ENCODE assay signal across 17 cellular contexts in genomic region chr4:159096434-159096833, GRCh38. TPM values are rescaled to one million over a fixed set of nuclear protein-coding genes. Genes with fewer than 3 reads are reported as not detected.
DNase-seq lines count a peak whose midpoint lies in the region; ATAC-seq and TF ChIP-seq lines count a peak whose summit lies in the region.
"Had no signal": no experiment of that assay in that cellular context is flagged by ENCODE, and none has a peak within 500 bp of the region (broad histone marks: within the 10 kb centered on the region; RNA-seq: fewer than 3 reads in every experiment).

No MANE protein-coding gene starts in this region.

- no peaks in the 10 kb centered on the region for H3K9me2 ChIP-seq in GM23338 (ENCODE audit: insufficient read depth)

- no peak for DNase-seq in GM23338 (ENCODE audit: low spot score)
- peak; percentile 57 for DNase-seq in LNCaP clone FGC (ENCODE audit: low read depth)
- peak; percentile 54 to 70 for DNase-seq in dermis microvascular lymphatic vessel endothelial cell (ENCODE audit: low read depth in 2 of 2)
- DNase-seq in lung microvascular endothelial cell (ENCODE audit: low read depth in 2 of 2): peak; percentile 32 to 75
- no peak for DNase-seq in C1 segment of cervical spinal cord (lab: John Stamatoyannopoulos, UW)
- DNase-seq: Caco-2; CD4-positive, CD25-positive, alpha-beta regulatory T cell; CD8-positive, alpha-beta T cell; DMS 273 treated with DMSO at 0.1 percent for 48 hours; DMS79; EL; GDM1; H7; HCEC 1CT had no signal

- no peak overlapping the region for H2AFZ ChIP-seq in GM23338

- H3K4me1 ChIP-seq in GM23338 (ENCODE audit: insufficient read depth): peaks cover 24% of the 10 kb centered on the region

- no peak for ATAC-seq in GM23338
- ATAC-seq in GM21723 (IDR thresholded peaks at IDR 0.05; ENCODE audit: unreplicated experiment): no peak
- ATAC-seq: CD8-positive, alpha-beta T cell; GM12878 had no signal

- H3F3A ChIP-seq in GM23338 (replicated peaks; ENCODE audit: low read depth): no peaks in the 10 kb centered on the region

- H4K20me1 ChIP-seq in GM23338 (replicated peaks; ENCODE audit: insufficient read depth): no peaks in the 10 kb centered on the region

- H3K27me3 Mint-ChIP-seq in GM23338 (ENCODE audit: insufficient read depth, low read depth, poor library complexity): peaks cover 4% of the 10 kb centered on the region

- H3K79me2 ChIP-seq in GM23338 (replicated peaks; ENCODE audit: insufficient read depth): no peaks in the 10 kb centered on the region

- peaks cover 9% of the 10 kb centered on the region for H3K27me3 ChIP-seq in GM23338 (ENCODE audit: insufficient read depth)

- peak overlapping the region; percentile 12 for H3K4me2 ChIP-seq in GM23338

- H3K4me3 ChIP-seq in GM23338: no peak overlapping the region
- no peak overlapping the region for H3K4me3 ChIP-seq in LNCaP clone FGC (ENCODE audit: low read depth, low read length)
- H3K4me3 ChIP-seq: GM12878 had no signal

- H3K4me1 Mint-ChIP-seq in GM23338: peaks cover 30% of the 10 kb centered on the region

- TF ChIP-seq CTCF in GM23338 (conservative IDR thresholded peaks at IDR 0.05; ENCODE audit: low read depth in 2 of 2): no peak
- no peak for TF ChIP-seq CTCF in LNCaP clone FGC (IDR thresholded peaks at IDR 0.05; ENCODE audit: control insufficient read depth, extremely low read depth, insufficient read depth)

- H3K36me3 Mint-ChIP-seq in GM23338 (ENCODE audit: low read depth): no peaks in the 10 kb centered on the region
- H3K36me3 Mint-ChIP-seq: CD4-positive, CD25-positive, alpha-beta regulatory T cell; CD8-positive, alpha-beta T cell had no signal

- H3K27ac ChIP-seq in GM23338 (ENCODE audit: low read depth): no peak overlapping the region
- H3K27ac ChIP-seq: C4-2B had no signal

- H3K9me3 Mint-ChIP-seq in GM23338: no peaks in the 10 kb centered on the region
- H3K9me3 Mint-ChIP-seq: CD4-positive, CD25-positive, alpha-beta regulatory T cell; CD8-positive, alpha-beta T cell had no signal

- no peaks in the 10 kb centered on the region for H3K36me3 ChIP-seq in GM23338 (ENCODE audit: insufficient read depth)

- no peak overlapping the region for H3K4me3 Mint-ChIP-seq in GM23338
- H3K4me3 Mint-ChIP-seq: CD4-positive, CD25-positive, alpha-beta regulatory T cell; CD8-positive, alpha-beta T cell had no signal

- H3K27ac Mint-ChIP-seq in GM23338: no peak overlapping the region
- H3K27ac Mint-ChIP-seq: CD4-positive, CD25-positive, alpha-beta regulatory T cell; CD8-positive, alpha-beta T cell had no signal

TF ChIP-seq in GM23338, 12 proteins besides CTCF, POLR2A, EP300 and RAD21 (continues in another document):
- TF ChIP-seq POLR2AphosphoS5 (IDR thresholded peaks at IDR 0.05; ENCODE audit: low read depth) (no peak), NANOG (IDR thresholded peaks at IDR 0.05; ENCODE audit: borderline replicate concordance) (no peak), ETS1 (IDR thresholded peaks at IDR 0.05) (no peak), JUNB (IDR thresholded peaks at IDR 0.05; ENCODE audit: unreplicated experiment) (no peak), ZNF331 (CRISPR knock-in tag; IDR thresholded peaks at IDR 0.05; ENCODE audit: low read depth) (no peak), ZNF462 (CRISPR knock-in tag; IDR thresholded peaks at IDR 0.05) (no peak), REST (IDR thresholded peaks at IDR 0.05; ENCODE audit: unreplicated experiment) (no peak), STAT1 (IDR thresholded peaks at IDR 0.05; ENCODE audit: unreplicated experiment) (no peak)

RNA-seq across cellular contexts. Expression of gene RAPGEF2, which starts 6.4 kb away (rescaled TPM):
- total RNA-seq in GM23338 (2014; rRNA removed; shearing (Covaris generic)): 52.7 and 63.1 TPM in 2 replicates
- 8.5 and 10.2 TPM in 2 replicates for polyA plus RNA-seq in GM23338 (2016; fragmentation: Nextera tagmentation; extraction: Ambion mirVana)
- total RNA-seq in dermis microvascular lymphatic vessel endothelial cell (63.8 and 79.8 TPM in 2 replicates), lung microvascular endothelial cell (53.6 and 80.6 TPM in 2 replicates)

Comparison
In these comparisons a context has a peak if more than half of its experiments do, and no peak if none do; other contexts are left out.
1. DNase-seq: peak in LNCaP clone FGC (single experiment), dermis microvascular lymphatic vessel endothelial cell (2 of 2) and lung microvascular endothelial cell (2 of 2); none in GM23338 (single experiment) and C1 segment of cervical spinal cord (0 of 14).